3 cellular contexts compared by ENCODE assay signal in genomic region chr22:43541022-43541421, GRCh38.
"Had no signal": no experiment of that assay in that cellular context is flagged by ENCODE, and none has a peak within 500 bp of the region (broad histone marks: within the 10 kb centered on the region; RNA-seq: fewer than 3 reads in every experiment).

No MANE protein-coding gene starts in this region.

- ATAC-seq: GM12878 had no signal

- DNase-seq: GDM1, GF-D8 had no signal
